10 cellular contexts compared by ENCODE assay signal in genomic region chr19:10001899-10002298, GRCh38. TPM values are rescaled to one million over a fixed set of nuclear protein-coding genes. Genes with fewer than 3 reads are reported as not detected.
DNase-seq lines count a peak whose midpoint lies in the region; ATAC-seq, FAIRE-seq and TF ChIP-seq lines count a peak whose summit lies in the region.
"Had no signal": no experiment of that assay in that cellular context is flagged by ENCODE, and none has a peak within 500 bp of the region (broad histone marks: within the 10 kb centered on the region; RNA-seq: fewer than 3 reads in every experiment).

No MANE protein-coding gene starts in this region.

- WGBS in esophagus muscularis mucosa: 53% methylated on average over 4 of the region's 6 CpGs

- no peak for FAIRE-seq in GM19239 (lab: Jason Lieb, UNC)

- H3K27ac Mint-ChIP-seq in natural killer cell: no peak overlapping the region

- H3K36me3 ChIP-seq in Loucy (ENCODE audit: insufficient read depth, low read length): no peaks in the 10 kb centered on the region
- H3K36me3 ChIP-seq in esophagus muscularis mucosa: peaks cover 0 to 38% (median 17%) of the 10 kb centered on the region in 4 donors
- H3K36me3 ChIP-seq: thoracic aorta had no signal

- H3K4me1 ChIP-seq in Loucy (ENCODE audit: insufficient read depth, low read length, poor library complexity, severe bottlenecking) (peaks cover 3% of the 10 kb centered on the region), esophagus muscularis mucosa (peaks cover 4 to 48% (median 25%) of the 10 kb centered on the region in 4 donors)

- H3K9me3 ChIP-seq in Loucy (ENCODE audit: insufficient read depth, low read depth, low read length) (no peaks in the 10 kb centered on the region), esophagus muscularis mucosa (no peaks in the 10 kb centered on the region)
- H3K9me3 ChIP-seq: thoracic aorta had no signal

- H3K27me3 Mint-ChIP-seq in natural killer cell (ENCODE audit: low read depth in 2 of 2): peaks cover 13 to 20% of the 10 kb centered on the region in 2 donors

- no peak overlapping the region for H3K9ac ChIP-seq in Loucy (ENCODE audit: low read depth, low read length, poor library complexity, severe bottlenecking)

- no peaks in the 10 kb centered on the region for H4K20me1 ChIP-seq in Loucy (ENCODE audit: insufficient read depth, low read length, poor library complexity, severe bottlenecking)

- no peak overlapping the region for H3K4me2 ChIP-seq in Loucy (ENCODE audit: low read depth, low read length, poor library complexity, severe bottlenecking)

- TF ChIP-seq CTCF in GM10266 (IDR thresholded peaks at IDR 0.05; ENCODE audit: control insufficient read depth, insufficient read depth, low read depth, missing control alignments): peak; percentile 41
- peak; percentile 52 for TF ChIP-seq CTCF in Loucy (conservative IDR thresholded peaks at IDR 0.05; ENCODE audit: low read length)
- peak in 2 of 3 experiments; percentile 23 to 34 for TF ChIP-seq CTCF in esophagus muscularis mucosa (IDR thresholded peaks at IDR 0.05)
- TF ChIP-seq CTCF in natural killer cell (IDR thresholded peaks at IDR 0.05): no peak

- H2AFZ ChIP-seq in Loucy (ENCODE audit: low read length): no peak overlapping the region

- no peak for TF ChIP-seq POLR2A in esophagus muscularis mucosa (IDR thresholded peaks at IDR 0.05; ENCODE audit: low read depth)

- H3K4me1 Mint-ChIP-seq in natural killer cell: peaks cover 31 to 49% of the 10 kb centered on the region in 2 donors

- H3K27ac ChIP-seq in esophagus muscularis mucosa (replicated peaks in 1 of 4): peak overlapping the region in 1 of 4 donors; percentile 30
- H3K27ac ChIP-seq: thoracic aorta had no signal

- H3K4me3 ChIP-seq in Loucy (ENCODE audit: low read length, poor library complexity, severe bottlenecking) (no peak overlapping the region), esophagus muscularis mucosa (no peak overlapping the region)
- H3K4me3 ChIP-seq: thoracic aorta had no signal

- no peaks in the 10 kb centered on the region for H3F3A ChIP-seq in Loucy (ENCODE audit: low read depth)

- H3K79me2 ChIP-seq in Loucy (ENCODE audit: insufficient read depth, low read length): no peaks in the 10 kb centered on the region

- no peaks in the 10 kb centered on the region for H3K36me3 Mint-ChIP-seq in natural killer cell

- intact Hi-C loops in esophagus muscularis mucosa (cut with DNase I) (no loop called here), posterior vena cava (cut with DNase I) (loop anchor here in 1 of 2 donors (5.0 kb wide), 1 partner anchor 70 kb away; no protein-coding TSS in a partner anchor), natural killer cell (cut with micrococcal nuclease) (no loop called here)

- no peak overlapping the region for H3K4me3 Mint-ChIP-seq in natural killer cell

- H3K9me3 Mint-ChIP-seq in natural killer cell: no peaks in the 10 kb centered on the region

- ATAC-seq in natural killer cell: no peak

- no peak for TF ChIP-seq EP300 in esophagus muscularis mucosa (IDR thresholded peaks at IDR 0.05)

- DNase-seq in GM10266 (ENCODE audit: extremely low spot score) (no peak), esophagus muscularis mucosa (ENCODE audit: extremely low spot score) (no peak), posterior vena cava (ENCODE audit: low spot score) (peak; percentile 86), NCI-H748 (lab: John Stamatoyannopoulos, UW; ENCODE audit: unreplicated experiment) (no peak), Ammon's horn (ENCODE audit: low spot score) (no peak), GM19239 (ENCODE audit: insufficient read length, low spot score) (no peak), natural killer cell (no peak)
- DNase-seq: MV-4-11 had no signal

- no peaks in the 10 kb centered on the region for H3K9me2 ChIP-seq in Loucy (replicated peaks; ENCODE audit: low read depth, low read length)

- no peaks in the 10 kb centered on the region for H3K27me3 ChIP-seq in Loucy (ENCODE audit: insufficient read depth, low read length, poor library complexity, severe bottlenecking)
- peaks cover 0 to 89% (median 2%) of the 10 kb centered on the region in 4 donors for H3K27me3 ChIP-seq in esophagus muscularis mucosa

RNA-seq across cellular contexts. Expression of gene COL5A3, which starts 8.4 kb away (rescaled TPM):
- 10 to 100 TPM; 12.9 to 29.1 (median 19.5) TPM for total RNA-seq in esophagus muscularis mucosa
- 10 to 100 TPM; 10.7 to 23.4 TPM for total RNA-seq in posterior vena cava
- total RNA-seq in natural killer cell: 1 to 10 TPM in 1 of 3 donors, under 1 TPM in 2; 0.33 to 6.6 (median 0.63) TPM

RNA-seq across cellular contexts. Expression of gene RDH8, which starts 11.4 kb away (rescaled TPM):
- total RNA-seq in esophagus muscularis mucosa (not detected), posterior vena cava (not detected), natural killer cell (not detected)
- total RNA-seq: thoracic aorta had no signal
